Comparison of ENCODE assay signal across 25 cellular contexts in the genomic region with DNA sequence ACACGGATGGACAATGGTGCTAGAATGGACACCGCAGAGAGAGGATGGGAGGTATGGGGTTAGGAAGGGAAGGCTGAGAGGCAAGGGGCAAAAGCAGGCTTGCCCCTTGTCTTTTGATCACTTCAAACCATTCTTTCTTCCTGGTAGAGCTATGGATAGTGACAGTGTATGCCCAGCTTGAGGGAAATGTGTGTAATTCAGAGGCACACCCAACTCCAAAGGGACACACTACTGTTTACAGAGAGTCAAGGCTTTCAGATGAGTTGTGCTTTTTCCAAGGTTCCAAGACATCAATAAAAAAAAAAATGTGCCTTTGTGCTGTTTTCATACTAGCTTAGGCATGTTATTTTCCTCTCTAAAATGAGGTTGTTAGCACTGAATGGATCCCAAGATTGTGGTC.
"Had no signal": no experiment of that assay in that cellular context is flagged by ENCODE, and none has a peak within 500 bp of the region (broad histone marks: within the 10 kb centered on the region; RNA-seq: fewer than 3 reads in every experiment).

No MANE protein-coding gene starts in this region.

- H3K27ac ChIP-seq: left ventricle myocardium inferior, neutrophil, parathyroid adenoma, psoas muscle, right lobe of liver, tibial nerve, upper lobe of right lung had no signal

- H3K4me3 ChIP-seq: left ventricle myocardium inferior, lung, psoas muscle, right lobe of liver, smooth muscle cell, tibial nerve, upper lobe of right lung had no signal

- H3K36me3 ChIP-seq: left ventricle myocardium inferior, neutrophil, right lobe of liver, tibial nerve, upper lobe of right lung had no signal

- ATAC-seq: naive thymus-derived CD8-positive, alpha-beta T cell; psoas muscle; right lobe of liver; stimulated activated memory B cell treated with anti-CD40 and anti-IgM and Interleukin-4, amounts not matched to agents 10 μg/mL and 1 μg/mL and 100 μg/mL, for 72 hours; stimulated activated naive CD8-positive, alpha-beta T cell treated with anti-CD3 and anti-CD28 coated beads, Interleukin-15, amount 100 ng/mL, for 72 hours; upper lobe of right lung had no signal

- H3K36me3 Mint-ChIP-seq: mesothelial cell of epicardium; naive thymus-derived CD8-positive, alpha-beta T cell; stimulated activated memory B cell treated with anti-CD40 and anti-IgM and Interleukin-4, amounts not matched to agents 10 μg/mL and 1 μg/mL and 100 μg/mL, for 72 hours had no signal

- H3K4me1 ChIP-seq: left ventricle myocardium inferior, parathyroid adenoma, psoas muscle, right lobe of liver, tibial nerve, upper lobe of right lung had no signal

- H3K4me1 Mint-ChIP-seq: mesothelial cell of epicardium; naive thymus-derived CD8-positive, alpha-beta T cell; nephron; neural crest cell; stimulated activated memory B cell treated with anti-CD40 and anti-IgM and Interleukin-4, amounts not matched to agents 10 μg/mL and 1 μg/mL and 100 μg/mL, for 72 hours; stimulated activated naive CD8-positive, alpha-beta T cell treated with anti-CD3 and anti-CD28 coated beads, Interleukin-15, amount 100 ng/mL, for 72 hours had no signal

- H3K9me3 Mint-ChIP-seq: naive thymus-derived CD8-positive, alpha-beta T cell; nephron; neural crest cell; stimulated activated memory B cell treated with anti-CD40 and anti-IgM and Interleukin-4, amounts not matched to agents 10 μg/mL and 1 μg/mL and 100 μg/mL, for 72 hours; stimulated activated naive CD8-positive, alpha-beta T cell treated with anti-CD3 and anti-CD28 coated beads, Interleukin-15, amount 100 ng/mL, for 72 hours had no signal

- DNase-seq: head of caudate nucleus; hippocampal formation; left ventricle myocardium inferior; mesendoderm; naive thymus-derived CD8-positive, alpha-beta T cell; occipital lobe; psoas muscle; right lobe of liver; stimulated activated CD4-positive, alpha-beta T cell treated with anti-CD3 and anti-CD28 coated beads, Interleukin-1b, Interleukin-23, amount 100 ng/mL, for 48 hours; stimulated activated CD4-positive, alpha-beta T cell treated with anti-CD3 and anti-CD28 coated beads, Interleukin-2, amount 100 ng/mL, for 48 hours; stimulated activated CD4-positive, alpha-beta T cell treated with anti-CD3 and anti-CD28 coated beads, Interleukin-4, amount 100 ng/mL, for 4 hours; stimulated activated CD8-positive, alpha-beta memory T cell treated with anti-CD3 and anti-CD28 coated beads, Interleukin-4, amount 100 ng/mL, for 48 hours; stimulated activated naive CD4-positive, alpha-beta T cell treated with Interleukin-2 at 50 U/mL for 16 hours; stimulated activated naive CD8-positive, alpha-beta T cell treated with anti-CD3 and anti-CD28 coated beads, Interleukin-15, amount 100 ng/mL, for 72 hours; substantia nigra; upper lobe of right lung had no signal

- H3K9ac ChIP-seq: parathyroid adenoma had no signal

- H3K79me2 ChIP-seq: parathyroid adenoma had no signal

- H3K27me3 ChIP-seq: right lobe of liver, tibial nerve had no signal

- H2AFZ ChIP-seq: parathyroid adenoma had no signal

- H3K4me3 Mint-ChIP-seq: mesothelial cell of epicardium; naive thymus-derived CD8-positive, alpha-beta T cell; nephron; neural crest cell; stimulated activated memory B cell treated with anti-CD40 and anti-IgM and Interleukin-4, amounts not matched to agents 10 μg/mL and 1 μg/mL and 100 μg/mL, for 72 hours; stimulated activated naive CD8-positive, alpha-beta T cell treated with anti-CD3 and anti-CD28 coated beads, Interleukin-15, amount 100 ng/mL, for 72 hours had no signal

- H3K9me3 ChIP-seq: left ventricle myocardium inferior, neutrophil, psoas muscle, right lobe of liver, tibial nerve, upper lobe of right lung had no signal

- H3K27ac Mint-ChIP-seq: mesothelial cell of epicardium; naive thymus-derived CD8-positive, alpha-beta T cell; nephron; stimulated activated memory B cell treated with anti-CD40 and anti-IgM and Interleukin-4, amounts not matched to agents 10 μg/mL and 1 μg/mL and 100 μg/mL, for 72 hours had no signal

- H3K4me2 ChIP-seq: smooth muscle cell had no signal
